Comparison of ENCODE assay signal across 9 cellular contexts in genomic region chr18:26088482-26088881, GRCh38. TPM values are rescaled to one million over a fixed set of nuclear protein-coding genes. Genes with fewer than 3 reads are reported as not detected.
DNase-seq lines count a peak whose midpoint lies in the region; ATAC-seq, FAIRE-seq and TF ChIP-seq lines count a peak whose summit lies in the region.
"Had no signal": no experiment of that assay in that cellular context is flagged by ENCODE, and none has a peak within 500 bp of the region (broad histone marks: within the 10 kb centered on the region; RNA-seq: fewer than 3 reads in every experiment).

No MANE protein-coding gene starts in this region.

- no peak for FAIRE-seq in A549 (lab: Jason Lieb, UNC)
- peak; percentile 59 for FAIRE-seq in GM18507 (lab: Jason Lieb, UNC)
- FAIRE-seq in HTR-8/SVneo (lab: Jason Lieb, UNC): no peak

- peaks cover 29% of the 10 kb centered on the region for H3K4me1 Mint-ChIP-seq in activated CD8-positive, alpha-beta T cell treated with anti-CD3 and anti-CD28 coated beads, Interleukin-2, amount 10 ng/mL, durations not matched to agents 7 days and 5 days (ENCODE audit: low read depth)

- H3K4me3 ChIP-seq in A549 (peak overlapping the region; percentile 95; the same call in 2 of the 3 replicates), kidney epithelial cell (ENCODE audit: low read depth, low read length) (peak overlapping the region; percentile 69)

- POLR2A ChIA-PET in A549 (lab: Yijun Ruan, JAX): no interaction called here
- POLR2A ChIA-PET in activated CD8-positive, alpha-beta T cell treated with anti-CD3 and anti-CD28 coated beads, Interleukin-2, amount 10 ng/mL, durations not matched to agents 7 days and 5 days (lab: Charles Lee): interaction anchor here (1.2 kb wide), 1 partner anchor 33 kb away, joined by 3 read pairs; no protein-coding TSS in a partner anchor

- H3K4me3 Mint-ChIP-seq in activated CD8-positive, alpha-beta T cell treated with anti-CD3 and anti-CD28 coated beads, Interleukin-2, amount 10 ng/mL, durations not matched to agents 7 days and 5 days: peak overlapping the region; percentile 88

- WGBS in A549 (ENCODE audit: missing lambda C conversion rate): 35% methylated on average over 3 of the region's 3 CpGs

- peaks cover 21% of the 10 kb centered on the region for H3K4me1 ChIP-seq in A549

- H3K4me2 ChIP-seq in A549: peak overlapping the region; percentile 81

- CTCF ChIA-PET in A549 (lab: Yijun Ruan, JAX): interaction anchor here (0.5 kb wide), 1 partner anchor 662 kb away, joined by 3 read pairs; no protein-coding TSS in a partner anchor
- CTCF ChIA-PET in activated CD8-positive, alpha-beta T cell treated with anti-CD3 and anti-CD28 coated beads, Interleukin-2, amount 10 ng/mL, durations not matched to agents 7 days and 5 days (lab: Charles Lee): interaction anchor here (1.9 kb wide), 1 partner anchor 10 kb away, joined by 5 read pairs; no protein-coding TSS in a partner anchor

- no peaks in the 10 kb centered on the region for H3K27me3 ChIP-seq in kidney epithelial cell (ENCODE audit: control insufficient read depth, insufficient read depth, low read length)
- H3K27me3 ChIP-seq: Peyer's patch had no signal

- H3K36me3 ChIP-seq in kidney epithelial cell (ENCODE audit: control insufficient read depth, insufficient read depth, low read length): no peaks in the 10 kb centered on the region

- H3K9me3 ChIP-seq in A549: no peaks in the 10 kb centered on the region
- H3K9me3 ChIP-seq: Peyer's patch had no signal

- H3K27me3 Mint-ChIP-seq in activated CD8-positive, alpha-beta T cell treated with anti-CD3 and anti-CD28 coated beads, Interleukin-2, amount 10 ng/mL, durations not matched to agents 7 days and 5 days (ENCODE audit: low read depth): no peaks in the 10 kb centered on the region

- no peak for TF ChIP-seq EP300 in A549 (IDR thresholded peaks at IDR 0.05)

- peak overlapping the region; percentile 72 for H3K27ac Mint-ChIP-seq in activated CD8-positive, alpha-beta T cell treated with anti-CD3 and anti-CD28 coated beads, Interleukin-2, amount 10 ng/mL, durations not matched to agents 7 days and 5 days

- ATAC-seq in A549 (no peak), HG03159 (IDR thresholded peaks at IDR 0.05; ENCODE audit: unreplicated experiment) (no peak)
- no peak for ATAC-seq in activated CD8-positive, alpha-beta T cell treated with anti-CD3 and anti-CD28 coated beads, Interleukin-2, amount 10 ng/mL, durations not matched to agents 7 days and 5 days

- no peak for TF ChIP-seq RAD21 in A549 (conservative IDR thresholded peaks at IDR 0.05 in 1 of 2, IDR thresholded peaks at IDR 0.05 in 1 of 2)

- no peak for TF ChIP-seq CTCF in A549 (IDR thresholded peaks at IDR 0.05)
- no peak for TF ChIP-seq CTCF in kidney epithelial cell (IDR thresholded peaks at IDR 0.05; ENCODE audit: insufficient read depth, low read length, poor library complexity, severe bottlenecking)

- DNase-seq in A549 (ENCODE audit: low read depth in 1 of 2, low spot score in 1 of 2): no peak
- no peak for DNase-seq in GM18507 (ENCODE audit: extremely low spot score, insufficient read length, low read depth)
- no peak for DNase-seq in activated CD8-positive, alpha-beta T cell treated with anti-CD3 and anti-CD28 coated beads, Interleukin-2, amount 10 ng/mL, durations not matched to agents 7 days and 5 days
- DNase-seq in kidney epithelial cell (ENCODE audit: low read depth): no peak
- no peak for DNase-seq in HTR-8/SVneo (ENCODE audit: insufficient read length, low spot score)
- DNase-seq in anterior cingulate cortex (lab: John Stamatoyannopoulos, UW): no peak
- no peak for DNase-seq in retina
- DNase-seq: Peyer's patch had no signal

- no peaks in the 10 kb centered on the region for H3K9me3 Mint-ChIP-seq in activated CD8-positive, alpha-beta T cell treated with anti-CD3 and anti-CD28 coated beads, Interleukin-2, amount 10 ng/mL, durations not matched to agents 7 days and 5 days (ENCODE audit: insufficient read depth)

- peaks cover 35% of the 10 kb centered on the region for H3K36me3 Mint-ChIP-seq in activated CD8-positive, alpha-beta T cell treated with anti-CD3 and anti-CD28 coated beads, Interleukin-2, amount 10 ng/mL, durations not matched to agents 7 days and 5 days (ENCODE audit: low read depth)

- H3K27ac ChIP-seq in A549: no peak overlapping the region

- no peak for TF ChIP-seq POLR2A in A549 (IDR thresholded peaks at IDR 0.05; ENCODE audit: low read length)

TF ChIP-seq in A549, 52 proteins besides CTCF, POLR2A, EP300 and RAD21:
- no peak for TF ChIP-seq HOXB13 (CRISPR knock-in tag; IDR thresholded peaks at IDR 0.05; ENCODE audit: low read depth)
- TF ChIP-seq SREBF2 (IDR thresholded peaks at IDR 0.05): no peak
- TF ChIP-seq FOSB (CRISPR knock-in tag; IDR thresholded peaks at IDR 0.05): no peak
- no peak for TF ChIP-seq GATA3 (IDR thresholded peaks at IDR 0.05; ENCODE audit: borderline replicate concordance)
- TF ChIP-seq RARB (CRISPR knock-in tag; IDR thresholded peaks at IDR 0.05): no peak
- no peak for TF ChIP-seq SMC3 (IDR thresholded peaks at IDR 0.05)
- no peak for TF ChIP-seq NFE2L2 (conservative IDR thresholded peaks at IDR 0.05; ENCODE audit: low read length)
- no peak for TF ChIP-seq MAZ (IDR thresholded peaks at IDR 0.05; ENCODE audit: borderline replicate concordance, low read depth, low read length)
- TF ChIP-seq HOXA7 (CRISPR knock-in tag; IDR thresholded peaks at IDR 0.05): no peak
- no peak for TF ChIP-seq CBX2 (IDR thresholded peaks at IDR 0.05; ENCODE audit: borderline replicate concordance, low read depth)
- no peak for TF ChIP-seq HOXB5 (CRISPR knock-in tag; IDR thresholded peaks at IDR 0.05)
- TF ChIP-seq BCL3 (IDR thresholded peaks at IDR 0.05): no peak

RNA-seq across cellular contexts. Expression of gene SS18, which starts 1.9 kb away (rescaled TPM):
- polyA plus RNA-seq in A549 (2011; rRNA removed): 108 and 119 TPM in 2 replicates
- polyA plus RNA-seq in A549 (2012; cell fraction: cytosol; rRNA removed): 69.5 and 77.4 TPM in 2 replicates
- polyA plus RNA-seq in A549 (2012; cell fraction: nucleus; rRNA removed): 111 and 118 TPM in 2 replicates
- 57.4 to 63.1 TPM (median 59.0 TPM) in 3 replicates for polyA plus RNA-seq in A549 (2017; fragmentation: RNase III; extraction: RNeasy Plus Mini Kit Qiagen cat#74134 plus additional on column Dnase treatment)
- 216 and 290 TPM in 2 replicates for polyA minus RNA-seq in A549 (2011; rRNA and poly(A)+ RNA removed)
- 10 to 100 TPM; 59.3 to 64.5 TPM for total RNA-seq in activated CD8-positive, alpha-beta T cell treated with anti-CD3 and anti-CD28 coated beads, Interleukin-2, amount 10 ng/mL, durations not matched to agents 7 days and 5 days
- total RNA-seq in kidney epithelial cell: 104 and 111 TPM in 2 replicates

RNA-seq across cellular contexts. Expression of gene PSMA8, which starts 45.2 kb away (rescaled TPM):
- polyA plus RNA-seq in A549 (2011; rRNA removed) (not detected in 2 replicates), A549 (2017; fragmentation: RNase III; extraction: RNeasy Plus Mini Kit Qiagen cat#74134 plus additional on column Dnase treatment) (not detected in 3 replicates)
- polyA plus RNA-seq in A549 (2012; cell fraction: cytosol; rRNA removed): not detected in 2 replicates
- polyA plus RNA-seq in A549 (2012; cell fraction: nucleus; rRNA removed): not detected in 2 replicates
- polyA minus RNA-seq in A549 (2011; rRNA and poly(A)+ RNA removed): not detected in 2 replicates
- 1 to 10 TPM; 1.2 TPM for total RNA-seq in activated CD8-positive, alpha-beta T cell treated with anti-CD3 and anti-CD28 coated beads, Interleukin-2, amount 10 ng/mL, durations not matched to agents 7 days and 5 days
- not detected in 2 replicates for total RNA-seq in kidney epithelial cell
- total RNA-seq: Peyer's patch had no signal
